8 cellular contexts compared by ENCODE assay signal in genomic region chr10:22436526-22436892, GRCh38.
A peak's percentile ranks its signal among the peaks of the same experiment; 100 is the strongest.
DNase-seq lines count a peak whose midpoint lies in the region; ATAC-seq lines count a peak whose summit lies in the region.

No MANE protein-coding gene starts in this region.

- peak overlapping the region; percentile 90 to 96 (median 95) for H3K4me3 Mint-ChIP-seq in CD4-positive, CD25-positive, alpha-beta regulatory T cell

- DNase-seq in CD4-positive, CD25-positive, alpha-beta regulatory T cell = peak in 1 of 3 donors; percentile 80
- peak in 14 of 61 donors; percentile 14 to 77 (median 48) for DNase-seq in caudate nucleus (lab: John Stamatoyannopoulos, UW)
- no peak for DNase-seq in NAMALWA (ENCODE audit: low spot score)
- no peak for DNase-seq in HK-2 (ENCODE audit: unreplicated experiment)
- no peak for DNase-seq in LoVo (ENCODE audit: low spot score)

- no peaks in the 10 kb centered on the region for H3K36me3 Mint-ChIP-seq in CD4-positive, CD25-positive, alpha-beta regulatory T cell

- no peaks in the 10 kb centered on the region for H3K36me3 ChIP-seq in CD4-positive, CD25-positive, alpha-beta regulatory T cell (ENCODE audit: control insufficient read depth, insufficient read depth, low read length)
- no peaks in the 10 kb centered on the region for H3K36me3 ChIP-seq in KOPT-K1 (ENCODE audit: insufficient read depth, low read length)

- H3K4me1 ChIP-seq in CD4-positive, CD25-positive, alpha-beta regulatory T cell (ENCODE audit: control insufficient read depth, insufficient read depth, low read length, poor library complexity, severe bottlenecking) = peaks cover 22% of the 10 kb centered on the region
- peaks cover 31% of the 10 kb centered on the region for H3K4me1 ChIP-seq in mononuclear cell (ENCODE audit: insufficient read depth, low read length)

- peak overlapping the region; percentile 39 for H3K4me3 ChIP-seq in CD4-positive, CD25-positive, alpha-beta regulatory T cell (ENCODE audit: low read depth, low read length)
- peak overlapping the region; percentile 78 for H3K4me3 ChIP-seq in mononuclear cell (ENCODE audit: low read length)

- H3K9me3 Mint-ChIP-seq in CD4-positive, CD25-positive, alpha-beta regulatory T cell = peaks cover 0 to 3% (median 0%) of the 10 kb centered on the region in 7 donors

- peaks cover 2% of the 10 kb centered on the region for H3K27me3 ChIP-seq in CD4-positive, CD25-positive, alpha-beta regulatory T cell (ENCODE audit: control insufficient read depth, insufficient read depth, low read length)
- no peaks in the 10 kb centered on the region for H3K27me3 ChIP-seq in mononuclear cell (ENCODE audit: insufficient read depth, low read length)

- H3K27ac ChIP-seq in CD4-positive, CD25-positive, alpha-beta regulatory T cell (ENCODE audit: insufficient read depth, low read length, poor library complexity, severe bottlenecking) = peak overlapping the region; percentile 87
- H3K27ac ChIP-seq in KOPT-K1 (ENCODE audit: low read depth, low read length, poor library complexity, severe bottlenecking) = peak overlapping the region; percentile 92
- peak overlapping the region; percentile 96 for H3K27ac ChIP-seq in caudate nucleus (ENCODE audit: low read depth, low read length)

- H3K4me1 Mint-ChIP-seq in CD4-positive, CD25-positive, alpha-beta regulatory T cell = peaks cover 17 to 38% (median 23%) of the 10 kb centered on the region in 4 donors

- H3K9me3 ChIP-seq in CD4-positive, CD25-positive, alpha-beta regulatory T cell (ENCODE audit: control insufficient read depth in 2 of 2, low read length in 2 of 2) = no peaks in the 10 kb centered on the region
- no peaks in the 10 kb centered on the region for H3K9me3 ChIP-seq in KOPT-K1 (ENCODE audit: insufficient read depth, low read length, poor library complexity, severe bottlenecking)
- H3K9me3 ChIP-seq in mononuclear cell (ENCODE audit: low read depth, low read length) = no peaks in the 10 kb centered on the region

- peaks cover 25% of the 10 kb centered on the region for H3K27me3 Mint-ChIP-seq in CD4-positive, CD25-positive, alpha-beta regulatory T cell

- ATAC-seq in CD4-positive, CD25-positive, alpha-beta regulatory T cell (ENCODE audit: low read depth in 2 of 2) = peak; percentile 55 to 67
- peak; percentile 44 for ATAC-seq in GM21367 (IDR thresholded peaks at IDR 0.05; ENCODE audit: unreplicated experiment)

- H3K27ac Mint-ChIP-seq in CD4-positive, CD25-positive, alpha-beta regulatory T cell = peak overlapping the region; percentile 84 to 97 (median 96)
